In the genomic region with DNA sequence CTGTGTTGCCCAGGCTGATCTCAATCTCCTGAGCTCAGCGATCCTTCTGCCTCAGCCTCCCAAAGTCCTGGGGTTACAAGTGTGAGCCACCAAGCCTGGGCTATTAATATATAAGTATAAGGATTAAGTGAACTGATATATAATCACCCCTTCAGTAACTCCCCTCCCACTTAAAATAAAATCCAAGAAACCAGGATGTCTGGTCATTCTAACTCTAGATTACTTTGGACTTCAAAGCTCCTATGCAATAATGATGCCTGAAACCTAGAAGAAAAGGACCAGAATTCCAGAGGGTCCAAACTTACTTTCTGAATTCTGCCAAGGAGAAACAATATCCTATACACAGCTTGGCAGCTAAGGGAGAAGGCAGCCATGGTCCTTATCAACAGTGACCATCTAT, we compare ENCODE assay signal across 15 cellular contexts.
DNase-seq lines count a peak whose midpoint lies in the region; ATAC-seq, FAIRE-seq and TF ChIP-seq lines count a peak whose summit lies in the region.
"Had no signal": no experiment of that assay in that cellular context is flagged by ENCODE, and none has a peak within 500 bp of the region (broad histone marks: within the 10 kb centered on the region; RNA-seq: fewer than 3 reads in every experiment).

No MANE protein-coding gene starts in this region.

- H3K9me3 ChIP-seq in K562 (replicated peaks; ENCODE audit: control insufficient read depth, insufficient read depth, low read depth, low read length) (no peaks in the 10 kb centered on the region), mucosa of rectum (ENCODE audit: control insufficient read depth in 2 of 2, low read length in 2 of 2) (no peaks in the 10 kb centered on the region), T-helper 17 cell (ENCODE audit: control insufficient read depth, low read length, poor library complexity, severe bottlenecking) (no peaks in the 10 kb centered on the region), uterus (no peaks in the 10 kb centered on the region)
- H3K9me3 ChIP-seq: BE2C had no signal

- BruUV-seq in K562 (replicated peaks; lab: Mats Ljungman, UMichigan) = no TSS peak

- peak overlapping the region; percentile 39 for H3K4me2 ChIP-seq in K562 (ENCODE audit: insufficient read depth, low read length)

- no peaks in the 10 kb centered on the region for H3K36me3 ChIP-seq in K562 (ENCODE audit: control insufficient read depth, insufficient read depth, low read length)
- H3K36me3 ChIP-seq in mucosa of rectum (ENCODE audit: control insufficient read depth in 2 of 2, insufficient read depth in 2 of 2, low read length in 2 of 2) = no peaks in the 10 kb centered on the region
- H3K36me3 ChIP-seq in uterus = no peaks in the 10 kb centered on the region
- H3K36me3 ChIP-seq: BE2C had no signal

- no peak overlapping the region for H3K4me3 Mint-ChIP-seq in T-helper 17 cell
- H3K4me3 Mint-ChIP-seq: CD4-positive, alpha-beta memory T cell; HFFc6 had no signal

- TF ChIP-seq POLR2A in K562 (conservative IDR thresholded peaks at IDR 0.05) = no peak
- no peak for TF ChIP-seq POLR2A in uterus (IDR thresholded peaks at IDR 0.05)

- no peaks in the 10 kb centered on the region for H3K36me3 Mint-ChIP-seq in T-helper 17 cell (ENCODE audit: low read depth)
- H3K36me3 Mint-ChIP-seq: CD4-positive, alpha-beta memory T cell had no signal

- DNase-seq in HTR-8/SVneo (ENCODE audit: insufficient read length, low spot score) (no peak), K562 (ENCODE audit: extremely low read depth in 1 of 4, low spot score in 3 of 4) (no peak), T-helper 17 cell (no peak), NCI-H82 treated with DMSO at 0.1 percent for 48 hours (lab: John Stamatoyannopoulos, UW; ENCODE audit: unreplicated experiment) (no peak), uterus (no peak), DMS79 (lab: John Stamatoyannopoulos, UW) (no peak)
- DNase-seq: BE2C; CD4-positive, alpha-beta memory T cell; GF-D8; HCEC 1CT; HFFc6; IMR-90 had no signal

- H3K9ac ChIP-seq in K562 (ENCODE audit: insufficient read depth in 1 of 2, low read depth in 2 of 2, low read length in 2 of 2) (no peak overlapping the region), mucosa of rectum (ENCODE audit: low read depth in 1 of 2, low read length in 2 of 2) (peak overlapping the region in 1 of 2 donors; percentile 44)

- no peak for TF ChIP-seq CTCF in K562 (IDR thresholded peaks at IDR 0.05 in 2 of 3, conservative IDR thresholded peaks at IDR 0.05 in 1 of 3; ENCODE audit: insufficient read depth in 2 of 3, low read depth in 1 of 3, low read length in 3 of 3)
- TF ChIP-seq CTCF in uterus (IDR thresholded peaks at IDR 0.05) = no peak

- CTCF ChIA-PET in K562 (lab: Yijun Ruan, JAX; ENCODE audit: low intra/inter-chr PET ratio) = no interaction called here

- H3K4me3 ChIP-seq in K562 = no peak overlapping the region
- peak overlapping the region in 1 of 2 donors; percentile 52 for H3K4me3 ChIP-seq in mucosa of rectum (ENCODE audit: low read length in 2 of 2)
- H3K4me3 ChIP-seq in uterus = no peak overlapping the region

- TF ChIP-seq EP300 in K562 (IDR thresholded peaks at IDR 0.05; ENCODE audit: low read length) = no peak

- POLR2A ChIA-PET in K562 (lab: Yijun Ruan, JAX) = interaction anchor here (0.7 to 1.6 kb wide), 2 partner anchors 14 to 35 kb away, joined by 3 to 4 read pairs; no protein-coding TSS in a partner anchor

- H3K27me3 Mint-ChIP-seq in T-helper 17 cell = no peaks in the 10 kb centered on the region
- H3K27me3 Mint-ChIP-seq: CD4-positive, alpha-beta memory T cell had no signal

- peak overlapping the region; percentile 46; the same call in 1 of the 2 replicates for H2AFZ ChIP-seq in K562 (ENCODE audit: low read depth, low read length)

- no peaks in the 10 kb centered on the region for H4K20me1 ChIP-seq in K562 (replicated peaks; ENCODE audit: control insufficient read depth, insufficient read depth, low read length)

- no peak for ATAC-seq in K562
- no peak for ATAC-seq in T-helper 17 cell

- no peaks in the 10 kb centered on the region for H3K4me1 Mint-ChIP-seq in T-helper 17 cell
- H3K4me1 Mint-ChIP-seq: CD4-positive, alpha-beta memory T cell had no signal

- 50% methylated on average over 1 of the region's 1 CpG for WGBS in K562 (ENCODE audit: insufficient coverage, low coverage, missing lambda C conversion rate)

- peaks cover 0 to 7% of the 10 kb centered on the region in 2 experiments; a peak in 3 of 5 replicates for H3K4me1 ChIP-seq in K562 (replicated peaks in 1 of 2; ENCODE audit: control insufficient read depth in 2 of 2, insufficient read depth in 2 of 2, low read length in 2 of 2)
- peaks cover 27 to 44% of the 10 kb centered on the region in 2 donors for H3K4me1 ChIP-seq in mucosa of rectum (ENCODE audit: control insufficient read depth in 2 of 2, insufficient read depth in 2 of 2, low read length in 2 of 2)
- H3K4me1 ChIP-seq in uterus = no peaks in the 10 kb centered on the region
- H3K4me1 ChIP-seq: BE2C had no signal

- H3K27ac ChIP-seq in K562 (ENCODE audit: extremely low read depth, low read depth, low read length) = no peak overlapping the region
- peak overlapping the region; percentile 58 to 81 for H3K27ac ChIP-seq in mucosa of rectum (ENCODE audit: low read depth in 2 of 2, low read length in 2 of 2)
- no peak overlapping the region for H3K27ac ChIP-seq in uterus
- H3K27ac ChIP-seq: C4-2B had no signal

- H3K27me3 ChIP-seq in K562 (ENCODE audit: control insufficient read depth in 2 of 2, insufficient read depth in 2 of 2, low read length in 2 of 2) (no peaks in the 10 kb centered on the region), mucosa of rectum (ENCODE audit: control insufficient read depth in 2 of 2, insufficient read depth in 2 of 2, low read length in 2 of 2) (no peaks in the 10 kb centered on the region), uterus (no peaks in the 10 kb centered on the region)
- H3K27me3 ChIP-seq: BE2C had no signal

- H3K9me1 ChIP-seq in K562 (ENCODE audit: control insufficient read depth, insufficient read depth, low read length) = no peaks in the 10 kb centered on the region

- no peaks in the 10 kb centered on the region for H3K79me2 ChIP-seq in K562 (ENCODE audit: control insufficient read depth, insufficient read depth, low read length)

- in situ Hi-C loops in K562 (cut with MboI) = no loop called here

- H3K27ac Mint-ChIP-seq in T-helper 17 cell = no peak overlapping the region
- H3K27ac Mint-ChIP-seq: CD4-positive, alpha-beta memory T cell; HFFc6 had no signal

- FAIRE-seq in HTR-8/SVneo (lab: Jason Lieb, UNC) = peak; percentile 68
- no peak for FAIRE-seq in K562 (lab: Jason Lieb, UNC)
- FAIRE-seq: A204.1 had no signal

- intact Hi-C loops in K562 (cut with micrococcal nuclease) (no loop called here), uterus (cut with DNase I; ENCODE audit: low total_unique reads) (no loop called here)

- no peak for TF ChIP-seq RAD21 in K562 (CRISPR knock-in tag; conservative IDR thresholded peaks at IDR 0.05 in 1 of 2, IDR thresholded peaks at IDR 0.05 in 1 of 2)

TF ChIP-seq in K562, 482 proteins besides CTCF, POLR2A, EP300 and RAD21:
- TF ChIP-seq, protein P1, sequence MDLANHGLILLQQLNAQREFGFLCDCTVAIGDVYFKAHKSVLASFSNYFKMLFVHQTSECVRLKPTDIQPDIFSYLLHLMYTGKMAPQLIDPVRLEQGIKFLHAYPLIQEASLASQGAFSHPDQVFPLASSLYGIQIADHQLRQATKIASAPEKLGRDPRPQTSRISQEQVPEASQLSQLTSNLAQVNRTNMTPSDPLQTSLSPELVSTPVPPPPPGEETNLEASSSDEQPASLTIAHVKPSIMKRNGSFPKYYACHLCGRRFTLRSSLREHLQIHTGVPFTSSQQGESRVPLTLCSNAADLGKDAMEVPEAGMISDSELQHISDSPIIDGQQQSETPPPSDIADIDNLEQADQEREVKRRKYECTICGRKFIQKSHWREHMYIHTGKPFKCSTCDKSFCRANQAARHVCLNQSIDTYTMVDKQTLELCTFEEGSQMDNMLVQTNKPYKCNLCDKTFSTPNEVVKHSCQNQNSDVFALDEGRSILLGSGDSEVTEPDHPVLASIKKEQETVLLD (IDR thresholded peaks at IDR 0.05) = no peak
- no peak for TF ChIP-seq JUNB (CRISPR knock-in tag; conservative IDR thresholded peaks at IDR 0.05)
- TF ChIP-seq POLR3A (IDR thresholded peaks at IDR 0.05; ENCODE audit: borderline replicate concordance, extremely low read depth, insufficient read depth, insufficient read length) = no peak

Comparison
In these comparisons a context has a peak if more than half of its experiments do, and no peak if none do; other contexts are left out.
1. H3K27ac ChIP-seq: peak in mucosa of rectum (2 of 2); none in K562 (single experiment) and uterus (0 of 2).